ENCODE assay signal across 22 cellular contexts in genomic region chr12:25830456-25830855, GRCh38.
DNase-seq lines count a peak whose midpoint lies in the region; ATAC-seq and TF ChIP-seq lines count a peak whose summit lies in the region.
"Had no signal": no experiment of that assay in that cellular context is flagged by ENCODE, and none has a peak within 500 bp of the region (broad histone marks: within the 10 kb centered on the region; RNA-seq: fewer than 3 reads in every experiment).

No MANE protein-coding gene starts in this region.

- H3K4me1 Mint-ChIP-seq in natural killer cell treated with Interleukin-12 subunit alpha and Interleukin-12 subunit beta and Interleukin-15 and Interleukin-18, amount 100 ng/mL, for 72 hours (ENCODE audit: low read depth in 2 of 2): no peaks in the 10 kb centered on the region
- H3K4me1 Mint-ChIP-seq: stimulated activated effector memory CD8-positive, alpha-beta T cell treated with anti-CD3 and anti-CD28 coated beads, Interleukin-12 subunit alpha, Interleukin-12 subunit beta, amount 100 ng/mL, for 72 hours had no signal

- H3K27me3 ChIP-seq in brain microvascular endothelial cell (replicated peaks): no peaks in the 10 kb centered on the region
- H3K27me3 ChIP-seq in mesenchymal stem cell (ENCODE audit: control insufficient read depth in 1 of 2, insufficient read depth in 1 of 2, low read length in 2 of 2): no peaks in the 10 kb centered on the region
- H3K27me3 ChIP-seq in vagina: no peaks in the 10 kb centered on the region

- H3K18ac ChIP-seq in mesenchymal stem cell (ENCODE audit: low read depth in 1 of 2, low read length in 2 of 2): no peak overlapping the region

- H3K27ac ChIP-seq in brain microvascular endothelial cell (peak overlapping the region; percentile 96), mesenchymal stem cell (ENCODE audit: low read length, poor library complexity, severe bottlenecking) (no peak overlapping the region), vagina (no peak overlapping the region)
- H3K27ac ChIP-seq: lower lobe of right lung had no signal

- H2AK5ac ChIP-seq in mesenchymal stem cell (ENCODE audit: low read length, severe bottlenecking): no peak overlapping the region

- H3K79me1 ChIP-seq in mesenchymal stem cell (replicated peaks; ENCODE audit: low read length, poor library complexity, severe bottlenecking): no peaks in the 10 kb centered on the region

- no peaks in the 10 kb centered on the region for H3K36me3 Mint-ChIP-seq in natural killer cell treated with Interleukin-12 subunit alpha and Interleukin-12 subunit beta and Interleukin-15 and Interleukin-18, amount 100 ng/mL, for 72 hours
- H3K36me3 Mint-ChIP-seq: CD8-positive, alpha-beta T cell; stimulated activated effector memory CD8-positive, alpha-beta T cell treated with anti-CD3 and anti-CD28 coated beads, Interleukin-12 subunit alpha, Interleukin-12 subunit beta, amount 100 ng/mL, for 72 hours had no signal

- H3K4me3 ChIP-seq in AG10803 (ENCODE audit: low read length) (no peak overlapping the region), HFF-Myc (replicated peaks; ENCODE audit: low read depth, low read length) (no peak overlapping the region), brain microvascular endothelial cell (ENCODE audit: low read depth, low read length) (no peak overlapping the region), mesenchymal stem cell (ENCODE audit: insufficient read depth in 1 of 2, low read depth in 1 of 2, low read length in 2 of 2) (peak overlapping the region in 1 of 2 experiments; percentile 42), vagina (no peak overlapping the region)
- H3K4me3 ChIP-seq: lower lobe of right lung had no signal

- TF ChIP-seq POLR2A in vagina (IDR thresholded peaks at IDR 0.05): no peak

- peaks cover 1% of the 10 kb centered on the region for H3K4me1 ChIP-seq in mesenchymal stem cell (ENCODE audit: control insufficient read depth, insufficient read depth, low read depth, low read length)
- H3K4me1 ChIP-seq in vagina: peaks cover 17% of the 10 kb centered on the region
- H3K4me1 ChIP-seq: lower lobe of right lung had no signal

- H3K14ac ChIP-seq in mesenchymal stem cell (ENCODE audit: low read length in 2 of 2): no peak overlapping the region

- H3K9me3 Mint-ChIP-seq in natural killer cell treated with Interleukin-12 subunit alpha and Interleukin-12 subunit beta and Interleukin-15 and Interleukin-18, amount 100 ng/mL, for 72 hours: peaks cover 4% of the 10 kb centered on the region
- H3K9me3 Mint-ChIP-seq: CD8-positive, alpha-beta T cell; stimulated activated effector memory CD8-positive, alpha-beta T cell treated with anti-CD3 and anti-CD28 coated beads, Interleukin-12 subunit alpha, Interleukin-12 subunit beta, amount 100 ng/mL, for 72 hours had no signal

- no peak overlapping the region for H2BK120ac ChIP-seq in mesenchymal stem cell (ENCODE audit: low read depth, low read length)

- WGBS in mesenchymal stem cell: 93% methylated on average over 6 of the region's 7 CpGs

- no peak overlapping the region for H2BK15ac ChIP-seq in mesenchymal stem cell (ENCODE audit: low read depth, poor library complexity, severe bottlenecking)

- DNase-seq in AG10803 (ENCODE audit: low read depth) (peak; percentile 97), HFF-Myc (ENCODE audit: extremely low read depth, low read depth) (peak; percentile 90), brain microvascular endothelial cell (peak; percentile 51), mesenchymal stem cell (no peak), vagina (ENCODE audit: extremely low spot score in 2 of 2) (no peak), germinal center (ENCODE audit: low spot score) (no peak)
- DNase-seq in natural killer cell treated with Interleukin-12 subunit alpha and Interleukin-12 subunit beta and Interleukin-15 and Interleukin-18, amount 100 ng/mL, for 72 hours (ENCODE audit: low spot score): no peak
- DNase-seq: activated CD8-positive, alpha-beta T cell treated with anti-CD3 and anti-CD28 coated beads, Interleukin-2, amount 10 ng/mL, durations not matched to agents 7 days and 5 days; activated gamma-delta T cell treated with Interleukin-2 at 50 U/mL for 16 hours; CD8-positive, alpha-beta T cell; DMS153; islet precursor cell; Karpas-422; lower lobe of right lung; NCI-H1048; NCI-H2029; NCI-H446; small intestine; stimulated activated CD4-positive, alpha-beta T cell treated with anti-CD3 and anti-CD28 coated beads, Interleukin-2, amount 100 ng/mL, for 24 hours had no signal

- no peak overlapping the region for H2AFZ ChIP-seq in mesenchymal stem cell (ENCODE audit: low read depth, low read length)

- peaks cover 12 to 17% of the 10 kb centered on the region in 2 donors for H3K27me3 Mint-ChIP-seq in natural killer cell treated with Interleukin-12 subunit alpha and Interleukin-12 subunit beta and Interleukin-15 and Interleukin-18, amount 100 ng/mL, for 72 hours

- H4K8ac ChIP-seq in mesenchymal stem cell (ENCODE audit: low read length): no peak overlapping the region

- no peak overlapping the region for H3K27ac Mint-ChIP-seq in natural killer cell treated with Interleukin-12 subunit alpha and Interleukin-12 subunit beta and Interleukin-15 and Interleukin-18, amount 100 ng/mL, for 72 hours
- H3K27ac Mint-ChIP-seq: activated CD8-positive, alpha-beta T cell treated with anti-CD3 and anti-CD28 coated beads, Interleukin-2, amount 10 ng/mL, durations not matched to agents 7 days and 5 days; CD8-positive, alpha-beta T cell; stimulated activated effector memory CD8-positive, alpha-beta T cell treated with anti-CD3 and anti-CD28 coated beads, Interleukin-12 subunit alpha, Interleukin-12 subunit beta, amount 100 ng/mL, for 72 hours had no signal

- in situ Hi-C loops in brain microvascular endothelial cell (cut with HindIII; ENCODE audit: low pct_ligation_motif_present, low sequenced_read_pairs): no loop called here

- no peak for ATAC-seq in SK-N-SH treated with all-trans-retinoic acid at 6 μM for 48 hours
- ATAC-seq in natural killer cell treated with Interleukin-12 subunit alpha and Interleukin-12 subunit beta and Interleukin-15 and Interleukin-18, amount 100 ng/mL, for 72 hours: no peak
- ATAC-seq: activated CD4-positive, CD25-positive, alpha-beta regulatory T cell treated with anti-CD3 and anti-CD28 coated beads, Interleukin-2, amount 50 U/mL, for 24 hours; activated CD8-positive, alpha-beta T cell treated with anti-CD3 and anti-CD28 coated beads, Interleukin-2, amount 10 ng/mL, durations not matched to agents 7 days and 5 days; CD8-positive, alpha-beta T cell; lower lobe of right lung; stimulated activated effector memory CD8-positive, alpha-beta T cell treated with anti-CD3 and anti-CD28 coated beads, Interleukin-12 subunit alpha, Interleukin-12 subunit beta, amount 100 ng/mL, for 72 hours had no signal

- H2BK12ac ChIP-seq in mesenchymal stem cell (ENCODE audit: low read length in 2 of 2): no peak overlapping the region

- no peak overlapping the region for H3K4me3 Mint-ChIP-seq in natural killer cell treated with Interleukin-12 subunit alpha and Interleukin-12 subunit beta and Interleukin-15 and Interleukin-18, amount 100 ng/mL, for 72 hours
- H3K4me3 Mint-ChIP-seq: activated CD8-positive, alpha-beta T cell treated with anti-CD3 and anti-CD28 coated beads, Interleukin-2, amount 10 ng/mL, durations not matched to agents 7 days and 5 days; CD8-positive, alpha-beta T cell; stimulated activated effector memory CD8-positive, alpha-beta T cell treated with anti-CD3 and anti-CD28 coated beads, Interleukin-12 subunit alpha, Interleukin-12 subunit beta, amount 100 ng/mL, for 72 hours had no signal

- no peak overlapping the region for H3K4ac ChIP-seq in mesenchymal stem cell (ENCODE audit: low read depth in 1 of 2, low read length in 2 of 2)

- H3K9me3 ChIP-seq in mesenchymal stem cell (ENCODE audit: control insufficient read depth, low read length) (no peaks in the 10 kb centered on the region), vagina (no peaks in the 10 kb centered on the region)
- H3K9me3 ChIP-seq: lower lobe of right lung had no signal

- no peak overlapping the region for H4K91ac ChIP-seq in mesenchymal stem cell (ENCODE audit: low read length)

- no peak overlapping the region for H3K4me2 ChIP-seq in mesenchymal stem cell (ENCODE audit: low read length, poor library complexity, severe bottlenecking)

- intact Hi-C loops in vagina (cut with DNase I): no loop called here

- no peak overlapping the region for H3K23ac ChIP-seq in mesenchymal stem cell (ENCODE audit: low read length in 2 of 2)

- H2BK5ac ChIP-seq in mesenchymal stem cell (ENCODE audit: low read depth, low read length, poor library complexity, severe bottlenecking): no peak overlapping the region

- TF ChIP-seq CTCF in AG10803 (conservative IDR thresholded peaks at IDR 0.05; ENCODE audit: low read length) (no peak), HFF-Myc (IDR thresholded peaks at IDR 0.05; ENCODE audit: low read depth, low read length, missing control alignments) (no peak), brain microvascular endothelial cell (IDR thresholded peaks at IDR 0.05; ENCODE audit: low read depth, low read length, missing control alignments) (no peak), vagina (IDR thresholded peaks at IDR 0.05) (no peak)

- H3K36me3 ChIP-seq in brain microvascular endothelial cell (replicated peaks): no peaks in the 10 kb centered on the region
- no peaks in the 10 kb centered on the region for H3K36me3 ChIP-seq in mesenchymal stem cell (ENCODE audit: control insufficient read depth in 1 of 2, insufficient read depth in 2 of 2, low read depth in 1 of 2, low read length in 2 of 2)
- H3K36me3 ChIP-seq in vagina: no peaks in the 10 kb centered on the region
- H3K36me3 ChIP-seq: lower lobe of right lung had no signal

- peak overlapping the region; percentile 92 for H3K9ac ChIP-seq in mesenchymal stem cell (ENCODE audit: low read length)

TF ChIP-seq in SK-N-SH treated with all-trans-retinoic acid at 6 μM for 48 hours, 23 proteins besides CTCF, POLR2A, EP300 and RAD21 (continues in another document):
- no peak for TF ChIP-seq ZFP3 (CRISPR knock-in tag; IDR thresholded peaks at IDR 0.05)
- no peak for TF ChIP-seq TOX (CRISPR knock-in tag; IDR thresholded peaks at IDR 0.05; ENCODE audit: borderline replicate concordance)
- no peak for TF ChIP-seq CREB5 (CRISPR knock-in tag; IDR thresholded peaks at IDR 0.05; ENCODE audit: low read depth)
- no peak for TF ChIP-seq ARNTL (CRISPR knock-in tag; IDR thresholded peaks at IDR 0.05; ENCODE audit: borderline replicate concordance, low read depth)
- TF ChIP-seq CSDC2 (CRISPR knock-in tag; IDR thresholded peaks at IDR 0.05): no peak

Comparison
In these comparisons a context has a peak if more than half of its experiments do, and no peak if none do; other contexts are left out.
1. DNase-seq: peak in AG10803 (single experiment), HFF-Myc (single experiment) and brain microvascular endothelial cell (single experiment); none in mesenchymal stem cell (single experiment), vagina (0 of 2), germinal center (single experiment) and natural killer cell treated with Interleukin-12 subunit alpha and Interleukin-12 subunit beta and Interleukin-15 and Interleukin-18, amount 100 ng/mL, for 72 hours (single experiment).